1 cellular context compared by ENCODE assay signal in the genomic region with DNA sequence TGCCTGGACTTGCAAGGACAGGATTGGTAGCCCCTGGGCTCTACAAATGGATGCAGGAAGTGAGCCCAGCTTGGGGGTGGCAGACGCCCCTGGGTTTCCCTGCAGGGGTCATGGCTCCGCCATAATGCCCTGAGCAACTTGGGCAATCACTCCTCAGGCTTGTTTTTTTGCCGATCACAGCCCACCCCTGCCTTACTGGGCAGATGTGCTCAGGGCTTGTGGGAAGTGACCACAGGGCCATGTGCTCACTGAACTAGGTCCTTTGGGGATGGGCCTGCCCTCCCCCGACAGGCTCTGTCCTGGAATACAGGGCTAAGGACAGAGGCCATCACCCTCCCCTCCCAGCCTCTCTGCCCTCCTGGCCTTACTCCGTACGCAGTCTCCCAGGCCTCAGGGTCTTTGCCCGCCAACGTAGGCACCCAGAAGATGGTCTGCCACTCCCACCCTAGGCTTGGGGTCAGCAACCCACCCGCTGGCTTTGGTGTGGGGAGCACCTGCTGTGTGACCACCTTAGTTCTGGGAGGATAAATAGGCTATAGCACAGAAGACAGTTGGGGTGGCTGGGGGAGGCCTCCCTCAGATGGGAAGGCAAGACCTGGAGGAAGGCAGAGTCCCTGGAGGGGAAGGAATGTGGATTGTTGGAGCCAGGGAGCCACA.
TF ChIP-seq lines count a peak whose summit lies in the region.

No MANE protein-coding gene starts in this region.

TF ChIP-seq in WTC11, 78 proteins besides CTCF, POLR2A, EP300 and RAD21:
- TF ChIP-seq AR (CRISPR knock-in tag; IDR thresholded peaks at IDR 0.05): 0 out of 2 replicates have a peak, but pooled peaks have one; percentile 13
- no peak for TF ChIP-seq ERG (CRISPR knock-in tag; IDR thresholded peaks at IDR 0.05)
- peak; percentile 87; the same call in 1 of the 2 replicates for TF ChIP-seq EMX1 (CRISPR knock-in tag; IDR thresholded peaks at IDR 0.05)
- TF ChIP-seq NR3C1 (CRISPR knock-in tag; conservative IDR thresholded peaks at IDR 0.05; ENCODE audit: low read depth): no peak
- TF ChIP-seq TEAD1 (CRISPR knock-in tag; IDR thresholded peaks at IDR 0.05): no peak
- TF ChIP-seq ZNF416 (CRISPR knock-in tag; IDR thresholded peaks at IDR 0.05): peak; percentile 95
- TF ChIP-seq AFF4 (CRISPR knock-in tag; IDR thresholded peaks at IDR 0.05; ENCODE audit: borderline replicate concordance): no peak
- TF ChIP-seq MAX (CRISPR knock-in tag; IDR thresholded peaks at IDR 0.05): 0 out of 2 replicates have a peak, but pooled peaks have one; percentile 16
- TF ChIP-seq NFATC4 (CRISPR knock-in tag; IDR thresholded peaks at IDR 0.05): peak; percentile 84
- TF ChIP-seq, protein P1, sequence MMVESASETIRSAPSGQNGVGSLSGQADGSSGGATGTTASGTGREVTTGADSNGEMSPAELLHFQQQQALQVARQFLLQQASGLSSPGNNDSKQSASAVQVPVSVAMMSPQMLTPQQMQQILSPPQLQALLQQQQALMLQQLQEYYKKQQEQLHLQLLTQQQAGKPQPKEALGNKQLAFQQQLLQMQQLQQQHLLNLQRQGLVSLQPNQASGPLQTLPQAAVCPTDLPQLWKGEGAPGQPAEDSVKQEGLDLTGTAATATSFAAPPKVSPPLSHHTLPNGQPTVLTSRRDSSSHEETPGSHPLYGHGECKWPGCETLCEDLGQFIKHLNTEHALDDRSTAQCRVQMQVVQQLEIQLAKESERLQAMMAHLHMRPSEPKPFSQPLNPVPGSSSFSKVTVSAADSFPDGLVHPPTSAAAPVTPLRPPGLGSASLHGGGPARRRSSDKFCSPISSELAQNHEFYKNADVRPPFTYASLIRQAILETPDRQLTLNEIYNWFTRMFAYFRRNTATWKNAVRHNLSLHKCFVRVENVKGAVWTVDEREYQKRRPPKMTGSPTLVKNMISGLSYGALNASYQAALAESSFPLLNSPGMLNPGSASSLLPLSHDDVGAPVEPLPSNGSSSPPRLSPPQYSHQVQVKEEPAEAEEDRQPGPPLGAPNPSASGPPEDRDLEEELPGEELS (CRISPR knock-in tag; IDR thresholded peaks at IDR 0.05): no peak
- TF ChIP-seq ZNF532 (CRISPR knock-in tag; IDR thresholded peaks at IDR 0.05; ENCODE audit: borderline replicate concordance): peak; percentile 84; the same call in 1 of the 2 replicates
- TF ChIP-seq, protein P2, sequence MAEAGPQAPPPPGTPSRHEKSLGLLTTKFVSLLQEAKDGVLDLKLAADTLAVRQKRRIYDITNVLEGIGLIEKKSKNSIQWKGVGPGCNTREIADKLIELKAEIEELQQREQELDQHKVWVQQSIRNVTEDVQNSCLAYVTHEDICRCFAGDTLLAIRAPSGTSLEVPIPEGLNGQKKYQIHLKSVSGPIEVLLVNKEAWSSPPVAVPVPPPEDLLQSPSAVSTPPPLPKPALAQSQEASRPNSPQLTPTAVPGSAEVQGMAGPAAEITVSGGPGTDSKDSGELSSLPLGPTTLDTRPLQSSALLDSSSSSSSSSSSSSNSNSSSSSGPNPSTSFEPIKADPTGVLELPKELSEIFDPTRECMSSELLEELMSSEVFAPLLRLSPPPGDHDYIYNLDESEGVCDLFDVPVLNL (CRISPR knock-in tag; IDR thresholded peaks at IDR 0.05; ENCODE audit: borderline replicate concordance, low read depth): no peak
- no peak for TF ChIP-seq ARID4B (CRISPR knock-in tag; IDR thresholded peaks at IDR 0.05; ENCODE audit: borderline replicate concordance)
- no peak for TF ChIP-seq ZNF121 (CRISPR knock-in tag; IDR thresholded peaks at IDR 0.05)
- TF ChIP-seq, protein P3, sequence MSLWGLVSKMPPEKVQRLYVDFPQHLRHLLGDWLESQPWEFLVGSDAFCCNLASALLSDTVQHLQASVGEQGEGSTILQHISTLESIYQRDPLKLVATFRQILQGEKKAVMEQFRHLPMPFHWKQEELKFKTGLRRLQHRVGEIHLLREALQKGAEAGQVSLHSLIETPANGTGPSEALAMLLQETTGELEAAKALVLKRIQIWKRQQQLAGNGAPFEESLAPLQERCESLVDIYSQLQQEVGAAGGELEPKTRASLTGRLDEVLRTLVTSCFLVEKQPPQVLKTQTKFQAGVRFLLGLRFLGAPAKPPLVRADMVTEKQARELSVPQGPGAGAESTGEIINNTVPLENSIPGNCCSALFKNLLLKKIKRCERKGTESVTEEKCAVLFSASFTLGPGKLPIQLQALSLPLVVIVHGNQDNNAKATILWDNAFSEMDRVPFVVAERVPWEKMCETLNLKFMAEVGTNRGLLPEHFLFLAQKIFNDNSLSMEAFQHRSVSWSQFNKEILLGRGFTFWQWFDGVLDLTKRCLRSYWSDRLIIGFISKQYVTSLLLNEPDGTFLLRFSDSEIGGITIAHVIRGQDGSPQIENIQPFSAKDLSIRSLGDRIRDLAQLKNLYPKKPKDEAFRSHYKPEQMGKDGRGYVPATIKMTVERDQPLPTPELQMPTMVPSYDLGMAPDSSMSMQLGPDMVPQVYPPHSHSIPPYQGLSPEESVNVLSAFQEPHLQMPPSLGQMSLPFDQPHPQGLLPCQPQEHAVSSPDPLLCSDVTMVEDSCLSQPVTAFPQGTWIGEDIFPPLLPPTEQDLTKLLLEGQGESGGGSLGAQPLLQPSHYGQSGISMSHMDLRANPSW (CRISPR knock-in tag; conservative IDR thresholded peaks at IDR 0.05; ENCODE audit: low read depth): no peak
- no peak for TF ChIP-seq MXD4 (CRISPR knock-in tag; IDR thresholded peaks at IDR 0.05; ENCODE audit: borderline replicate concordance)
- no peak for TF ChIP-seq ZNF396 (CRISPR knock-in tag; IDR thresholded peaks at IDR 0.05; ENCODE audit: borderline replicate concordance)
- TF ChIP-seq, protein P4, sequence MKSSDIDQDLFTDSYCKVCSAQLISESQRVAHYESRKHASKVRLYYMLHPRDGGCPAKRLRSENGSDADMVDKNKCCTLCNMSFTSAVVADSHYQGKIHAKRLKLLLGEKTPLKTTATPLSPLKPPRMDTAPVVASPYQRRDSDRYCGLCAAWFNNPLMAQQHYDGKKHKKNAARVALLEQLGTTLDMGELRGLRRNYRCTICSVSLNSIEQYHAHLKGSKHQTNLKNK (CRISPR knock-in tag; IDR thresholded peaks at IDR 0.05): no peak
